In genomic region chr9:94860678-94861588, GRCh38 we compare ENCODE assay signal across 9 cellular contexts.
DNase-seq lines count a peak whose midpoint lies in the region; ATAC-seq and TF ChIP-seq lines count a peak whose summit lies in the region.
"Had no signal": no experiment of that assay in that cellular context is flagged by ENCODE, and none has a peak within 500 bp of the region (broad histone marks: within the 10 kb centered on the region; RNA-seq: fewer than 3 reads in every experiment).

No MANE protein-coding gene starts in this region.

- no peaks in the 10 kb centered on the region for H4K20me1 ChIP-seq in OCI-LY1 (ENCODE audit: insufficient read depth, low read length)

- H3K4me1 ChIP-seq in OCI-LY1 (ENCODE audit: insufficient read depth, low read length, severe bottlenecking) (peaks cover 23% of the 10 kb centered on the region), transverse colon (peaks cover 0 to 29% (median 12%) of the 10 kb centered on the region in 4 donors)

- no peaks in the 10 kb centered on the region for H3K9me2 ChIP-seq in OCI-LY1 (ENCODE audit: low read depth, low read length)

- H3K4me3 ChIP-seq in OCI-LY1 (ENCODE audit: low read depth, low read length, poor library complexity, severe bottlenecking) = no peak overlapping the region
- no peak overlapping the region for H3K4me3 ChIP-seq in transverse colon

- H3K27ac ChIP-seq in OCI-LY1 (ENCODE audit: low read depth, low read length, poor library complexity, severe bottlenecking) (peak overlapping the region; percentile 25), transverse colon (peak overlapping the region; percentile 45 to 63 (median 56))
- H3K27ac ChIP-seq: 22Rv1 had no signal

- TF ChIP-seq EP300 in transverse colon (IDR thresholded peaks at IDR 0.05; ENCODE audit: low read depth) = no peak

- H3K9me3 ChIP-seq in OCI-LY1 (ENCODE audit: low read length) = no peaks in the 10 kb centered on the region
- H3K9me3 ChIP-seq in transverse colon = no peaks in the 10 kb centered on the region

- intact Hi-C loops in transverse colon (cut with DNase I; ENCODE audit: low total_unique reads) = loop anchor here (10.0 kb wide), 1 partner anchor 54 kb away; no protein-coding TSS in a partner anchor

- H3F3A ChIP-seq in OCI-LY1 (ENCODE audit: insufficient read depth, low read length) = no peaks in the 10 kb centered on the region

- no peaks in the 10 kb centered on the region; the same call in 1 of the 2 replicates for H3K27me3 ChIP-seq in OCI-LY1 (ENCODE audit: insufficient read depth, low read length)
- H3K27me3 ChIP-seq in transverse colon = no peaks in the 10 kb centered on the region

- TF ChIP-seq CTCF in OCI-LY1 (IDR thresholded peaks at IDR 0.05; ENCODE audit: low read length) (no peak), transverse colon (IDR thresholded peaks at IDR 0.05) (no peak), omental fat pad (IDR thresholded peaks at IDR 0.05) (no peak)

- no peak overlapping the region for H2AFZ ChIP-seq in OCI-LY1 (ENCODE audit: low read length)

- H3K36me3 ChIP-seq in OCI-LY1 (ENCODE audit: insufficient read depth, low read length) (peaks cover 19% of the 10 kb centered on the region), transverse colon (no peaks in the 10 kb centered on the region)

- H3K9ac ChIP-seq in OCI-LY1 (ENCODE audit: low read length) = no peak overlapping the region

- in situ Hi-C loops in transverse colon (cut with MboI; ENCODE audit: low pct_ligation_motif_present in 1 of 4, low pct_unique_long_range_greater_than_20kb in 1 of 4, low sequenced_read_pairs in 3 of 4) = no loop called here

- DNase-seq in DMS153 (lab: John Stamatoyannopoulos, UW) (peak; percentile 50), DMS153 treated with DMSO at 0.1 percent for 48 hours (lab: John Stamatoyannopoulos, UW; ENCODE audit: unreplicated experiment) (no peak), mucosa of gallbladder (ENCODE audit: low spot score) (peak; percentile 55), transverse colon (peak; percentile 59), omental fat pad (ENCODE audit: low spot score) (no peak)
- DNase-seq in activated T-cell treated with anti-CD3 and anti-CD28 coated beads, Interleukin-2, amount 50 U/mL, for 48 hours = peak; percentile 69 to 71

- H3K79me2 ChIP-seq in OCI-LY1 (ENCODE audit: insufficient read depth, low read length) = no peaks in the 10 kb centered on the region

- WGBS in transverse colon (ENCODE audit: low coverage in 1 of 2), 2 donors = 55 to 71% methylated on average over 5 to 10 of the region's 10 CpGs

- no peak for TF ChIP-seq POLR2A in transverse colon (IDR thresholded peaks at IDR 0.05)

- ATAC-seq in HG03039 (IDR thresholded peaks at IDR 0.05; ENCODE audit: unreplicated experiment) (peak; percentile 78), omental fat pad (ENCODE audit: low FRiP score) (no peak)

- H3K4me2 ChIP-seq in OCI-LY1 (ENCODE audit: low read length) = peak overlapping the region; percentile 33

Comparison
In these comparisons a context has a peak if more than half of its experiments do, and no peak if none do; other contexts are left out.
1. DNase-seq: peak in DMS153 (single experiment), activated T-cell treated with anti-CD3 and anti-CD28 coated beads, Interleukin-2, amount 50 U/mL, for 48 hours (2 of 2), mucosa of gallbladder (single experiment) and transverse colon (single experiment); none in DMS153 treated with DMSO at 0.1 percent for 48 hours (single experiment) and omental fat pad (single experiment).